ENCODE assay signal across 1 cellular context in genomic region chr11:127345819-127346459, GRCh38.
TF ChIP-seq lines count a peak whose summit lies in the region.

No MANE protein-coding gene starts in this region.

TF ChIP-seq in SK-N-SH treated with all-trans-retinoic acid at 6 μM for 48 hours, 23 proteins besides CTCF, POLR2A, EP300 and RAD21 (continued from another document):
- TF ChIP-seq TOX (CRISPR knock-in tag; IDR thresholded peaks at IDR 0.05; ENCODE audit: borderline replicate concordance), result no peak
- no peak for TF ChIP-seq RARB (CRISPR knock-in tag; IDR thresholded peaks at IDR 0.05)
- TF ChIP-seq ZNF8 (CRISPR knock-in tag; IDR thresholded peaks at IDR 0.05), result no peak
- TF ChIP-seq PATZ1 (CRISPR knock-in tag; IDR thresholded peaks at IDR 0.05; ENCODE audit: borderline replicate concordance), result no peak
- TF ChIP-seq ARNTL (CRISPR knock-in tag; IDR thresholded peaks at IDR 0.05; ENCODE audit: borderline replicate concordance, low read depth), result no peak
- no peak for TF ChIP-seq SNAI2 (CRISPR knock-in tag; IDR thresholded peaks at IDR 0.05)
- TF ChIP-seq ZC3H10 (CRISPR knock-in tag; IDR thresholded peaks at IDR 0.05), result no peak
- TF ChIP-seq OSR1 (CRISPR knock-in tag; IDR thresholded peaks at IDR 0.05), result no peak
- no peak for TF ChIP-seq TCF4 (CRISPR knock-in tag; IDR thresholded peaks at IDR 0.05; ENCODE audit: borderline replicate concordance)
- TF ChIP-seq ZFP30 (CRISPR knock-in tag; IDR thresholded peaks at IDR 0.05), result no peak
- TF ChIP-seq CREB5 (CRISPR knock-in tag; IDR thresholded peaks at IDR 0.05; ENCODE audit: low read depth), result no peak
TF ChIP-seq in SK-N-SH treated with all-trans-retinoic acid at 6 μM for 48 hours: peak in this region for 0.
